22 cellular contexts compared by ENCODE assay signal in genomic region chr2:22981785-22982184, GRCh38.
"Had no signal": no experiment of that assay in that cellular context is flagged by ENCODE, and none has a peak within 500 bp of the region (broad histone marks: within the 10 kb centered on the region; RNA-seq: fewer than 3 reads in every experiment).

No MANE protein-coding gene starts in this region.

- ATAC-seq: foreskin keratinocyte; gastroesophageal sphincter; heart right ventricle; left cardiac atrium; lower lobe of right lung; naive thymus-derived CD8-positive, alpha-beta T cell; stimulated activated memory B cell treated with anti-CD40 and anti-IgM and Interleukin-4, amounts not matched to agents 10 μg/mL and 1 μg/mL and 100 μg/mL, for 72 hours; stimulated activated naive CD8-positive, alpha-beta T cell treated with anti-CD3 and anti-CD28 coated beads, Interleukin-15, Interleukin-2, amounts not matched to agents 100 U/mL and 50 U/mL, for 24 hours had no signal

- DNase-seq: colonic mucosa; effector memory CD4-positive, alpha-beta T cell; foreskin keratinocyte; glutamatergic neuron; heart right ventricle; hippocampal formation; left cardiac atrium; left ventricle myocardium inferior; lower lobe of right lung; naive thymus-derived CD8-positive, alpha-beta T cell; nephron progenitor cell; nucleus accumbens; sigmoid colon; stimulated activated CD4-positive, alpha-beta T cell treated with anti-CD3 and anti-CD28 coated beads, Interleukin-4, amount 100 ng/mL, for 4 hours; stimulated activated naive CD8-positive, alpha-beta T cell treated with anti-CD3 and anti-CD28 coated beads, Interleukin-15, Interleukin-2, amounts not matched to agents 100 U/mL and 50 U/mL, for 24 hours; substantia nigra; testis; tibial artery had no signal

- FAIRE-seq: endothelial cell of umbilical vein, islet of Langerhans had no signal
